ENCODE assay signal across 14 cellular contexts in the genomic region with DNA sequence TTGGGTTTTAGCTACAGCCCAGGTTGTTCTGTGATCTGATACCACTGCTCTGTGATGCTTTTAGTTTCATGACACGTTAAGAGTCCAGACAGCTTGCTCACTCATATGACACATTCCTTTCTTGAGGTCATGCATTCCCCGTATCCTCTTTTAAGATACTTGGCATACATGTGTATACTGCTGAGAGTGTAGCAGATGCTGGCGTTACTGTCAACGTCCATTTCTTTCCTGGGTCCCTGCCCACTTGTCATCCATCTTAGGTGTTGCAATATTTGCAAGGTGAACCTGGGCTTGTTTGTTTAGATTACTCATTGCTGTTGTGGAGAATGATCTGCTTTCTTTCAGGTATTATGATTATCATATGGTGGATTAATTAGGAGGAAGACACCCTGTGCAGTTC. TPM values are rescaled to one million over a fixed set of nuclear protein-coding genes. Genes with fewer than 3 reads are reported as not detected.
DNase-seq lines count a peak whose midpoint lies in the region; ATAC-seq, FAIRE-seq and TF ChIP-seq lines count a peak whose summit lies in the region.
"Had no signal": no experiment of that assay in that cellular context is flagged by ENCODE, and none has a peak within 500 bp of the region (broad histone marks: within the 10 kb centered on the region; RNA-seq: fewer than 3 reads in every experiment).

No MANE protein-coding gene starts in this region.

- no peak for TF ChIP-seq POLR2A in right lobe of liver (IDR thresholded peaks at IDR 0.05)

- H3K4me3 ChIP-seq in bronchial epithelial cell (ENCODE audit: low read depth, low read length) = no peak overlapping the region
- H3K4me3 ChIP-seq in right lobe of liver = no peak overlapping the region

- H3K36me3 ChIP-seq in bronchial epithelial cell (ENCODE audit: control insufficient read depth, insufficient read depth, low read length) (no peaks in the 10 kb centered on the region), right lobe of liver (no peaks in the 10 kb centered on the region)

- peaks cover 0 to 13% (median 0%) of the 10 kb centered on the region in 4 donors for H3K4me1 ChIP-seq in right lobe of liver

- H3K9me3 ChIP-seq in right lobe of liver = no peaks in the 10 kb centered on the region

- H3K27me3 ChIP-seq in bronchial epithelial cell (ENCODE audit: control insufficient read depth, insufficient read depth, low read length) (no peaks in the 10 kb centered on the region), right lobe of liver (no peaks in the 10 kb centered on the region)

- TF ChIP-seq CTCF in bronchial epithelial cell (IDR thresholded peaks at IDR 0.05; ENCODE audit: insufficient read depth, low read length, severe bottlenecking) (no peak), right lobe of liver (IDR thresholded peaks at IDR 0.05) (no peak)

- intact Hi-C loops in right lobe of liver (cut with DNase I) = no loop called here

- H3K27ac ChIP-seq in right lobe of liver = no peak overlapping the region

- DNase-seq in Daoy (ENCODE audit: low read depth) = peak; percentile 56
- DNase-seq in bronchial epithelial cell (ENCODE audit: low read depth) = peak; percentile 95
- no peak for DNase-seq in right lobe of liver
- no peak for DNase-seq in activated CD4-positive, alpha-beta T cell treated with anti-CD3 and anti-CD28 coated beads for 1 hour
- DNase-seq in NOMO-1 (lab: John Stamatoyannopoulos, UW; ENCODE audit: unreplicated experiment in 2 of 2) = no peak
- DNase-seq: activated CD4-positive, CD25-positive, alpha-beta regulatory T cell treated with anti-CD3 and anti-CD28 coated beads, Interleukin-2, amount 50 U/mL, for 72 hours; activated effector memory CD4-positive, alpha-beta T cell treated with anti-CD3 and anti-CD28 coated beads, Interleukin-2, amount 50 U/mL, for 16 hours; CD4-positive, CD25-positive, alpha-beta regulatory T cell; glutamatergic neuron; NCI-H524; SIG-M5 had no signal

- ATAC-seq in HG03521 (IDR thresholded peaks at IDR 0.05; ENCODE audit: unreplicated experiment) (peak; percentile 59), right lobe of liver (peak; percentile 40 to 88 (median 79)), GM21423 (IDR thresholded peaks at IDR 0.05; ENCODE audit: unreplicated experiment) (no peak), GM21717 (IDR thresholded peaks at IDR 0.05; ENCODE audit: unreplicated experiment) (no peak)

- 33% methylated on average over 4 of the region's 4 CpGs for WGBS in right lobe of liver (ENCODE audit: insufficient coverage, low coverage, low lambda C conversion rate, missing lambda C conversion rate)

- FAIRE-seq in bronchial epithelial cell (lab: Jason Lieb, UNC) = peak; percentile 99

RNA-seq across cellular contexts. Expression of gene EMP1, which starts 9.1 kb away (rescaled TPM):
- total RNA-seq in Daoy (2014; rRNA removed; shearing (Covaris generic)) = 116 and 250 TPM in 2 replicates
- total RNA-seq in bronchial epithelial cell (15.6 and 21.3 TPM in 2 replicates), right lobe of liver (10 to 100 TPM in 4 of 6 experiments, 1 to 10 TPM in 2; 3.1 to 25.0 (median 14.5) TPM)

Comparison
In these comparisons a context has a peak if more than half of its experiments do, and no peak if none do; other contexts are left out.
1. DNase-seq: peak in Daoy (single experiment) and bronchial epithelial cell (single experiment); none in right lobe of liver (0 of 3), activated CD4-positive, alpha-beta T cell treated with anti-CD3 and anti-CD28 coated beads for 1 hour (single experiment) and NOMO-1 (0 of 2).
2. ATAC-seq: peak in HG03521 (single experiment) and right lobe of liver (4 of 4); none in GM21423 (single experiment) and GM21717 (single experiment).